Comparison of ENCODE assay signal across 21 cellular contexts in the genomic region with DNA sequence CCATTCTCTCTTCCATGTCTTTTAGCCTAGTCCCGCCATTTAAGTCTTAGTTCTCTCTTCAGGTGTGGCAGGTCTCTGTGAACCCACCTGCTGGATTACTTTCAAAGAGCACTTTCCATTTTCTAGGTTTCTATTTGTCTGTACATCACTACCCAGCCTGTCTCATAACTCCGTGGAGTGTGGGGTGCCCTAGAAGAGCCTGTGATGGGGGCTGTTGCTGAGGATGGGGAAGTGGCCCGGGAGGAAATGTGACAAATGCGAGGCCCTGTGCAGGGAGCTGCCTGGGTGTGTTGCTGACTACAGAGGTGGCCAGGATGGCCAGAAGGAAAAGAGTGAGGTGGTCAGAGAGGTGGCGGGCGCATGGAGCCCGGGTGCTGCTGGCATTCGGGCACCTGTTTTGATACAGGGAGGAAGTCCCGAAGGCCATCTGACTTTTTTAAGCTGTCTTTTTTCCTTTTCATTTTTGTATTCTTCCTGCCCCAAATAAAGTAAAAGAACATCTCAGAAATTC. TPM values are rescaled to one million over a fixed set of nuclear protein-coding genes. Genes with fewer than 3 reads are reported as not detected.
DNase-seq lines count a peak whose midpoint lies in the region; ATAC-seq and TF ChIP-seq lines count a peak whose summit lies in the region.
"Had no signal": no experiment of that assay in that cellular context is flagged by ENCODE, and none has a peak within 500 bp of the region (broad histone marks: within the 10 kb centered on the region; RNA-seq: fewer than 3 reads in every experiment).

No MANE protein-coding gene starts in this region.

- H3K36me3 Mint-ChIP-seq in CD4-positive, CD25-positive, alpha-beta regulatory T cell = peaks cover 64% of the 10 kb centered on the region
- H3K36me3 Mint-ChIP-seq in CD8-positive, alpha-beta T cell = peaks cover 100% of the 10 kb centered on the region
- peaks cover 70% of the 10 kb centered on the region for H3K36me3 Mint-ChIP-seq in activated naive CD8-positive, alpha-beta T cell treated with anti-CD3 and anti-CD28 coated beads for 36 hours

- no peaks in the 10 kb centered on the region for H3K27me3 Mint-ChIP-seq in CD4-positive, CD25-positive, alpha-beta regulatory T cell
- H3K27me3 Mint-ChIP-seq in CD8-positive, alpha-beta T cell (ENCODE audit: low read depth) = no peaks in the 10 kb centered on the region
- no peaks in the 10 kb centered on the region for H3K27me3 Mint-ChIP-seq in activated naive CD8-positive, alpha-beta T cell treated with anti-CD3 and anti-CD28 coated beads for 36 hours
- H3K27me3 Mint-ChIP-seq: activated CD4-positive, alpha-beta T cell treated with anti-CD3 and anti-CD28 coated beads, Interleukin-2, amount 10 ng/mL, durations not matched to agents 7 days and 5 days had no signal

- peak overlapping the region; percentile 62 for H3K4me3 ChIP-seq in CD4-positive, CD25-positive, alpha-beta regulatory T cell (ENCODE audit: low read depth, low read length)
- H3K4me3 ChIP-seq in CD8-positive, alpha-beta T cell (ENCODE audit: low read depth, low read length) = no peak overlapping the region
- H3K4me3 ChIP-seq in mucosa of descending colon = no peak overlapping the region
- H3K4me3 ChIP-seq: cardiac muscle cell, sigmoid colon, transverse colon had no signal

- no peaks in the 10 kb centered on the region for H3K27me3 ChIP-seq in CD4-positive, CD25-positive, alpha-beta regulatory T cell (ENCODE audit: control insufficient read depth, insufficient read depth, low read length)
- no peaks in the 10 kb centered on the region for H3K27me3 ChIP-seq in CD8-positive, alpha-beta T cell (ENCODE audit: insufficient read depth, low read length)
- H3K27me3 ChIP-seq: cardiac muscle cell, sigmoid colon, transverse colon had no signal

- DNase-seq in CD4-positive, CD25-positive, alpha-beta regulatory T cell = peak in 1 of 3 donors; percentile 33
- no peak for DNase-seq in CD8-positive, alpha-beta T cell
- DNase-seq in activated naive CD8-positive, alpha-beta T cell treated with anti-CD3 and anti-CD28 coated beads for 36 hours = no peak
- DNase-seq in mucosa of descending colon = peak in 2 of 3 donors; percentile 6 to 33
- no peak for DNase-seq in NCI-H526 (lab: John Stamatoyannopoulos, UW)
- DNase-seq: activated CD4-positive, alpha-beta T cell treated with anti-CD3 and anti-CD28 coated beads, Interleukin-2, amount 10 ng/mL, durations not matched to agents 7 days and 5 days; activated naive CD4-positive, alpha-beta T cell treated with Interleukin-2 at 50 U/mL for 16 hours; dermis blood vessel endothelial cell; mesendoderm; NCI-H1105; NCI-H1930; NCI-H748 treated with DMSO at 0.1 percent for 48 hours; RPMI8226; sigmoid colon; stimulated activated CD4-positive, alpha-beta T cell treated with anti-CD3 and anti-CD28 coated beads, Interleukin-15, amount 100 ng/mL, for 24 hours; transverse colon had no signal

- peaks cover 87% of the 10 kb centered on the region for H3K36me3 ChIP-seq in CD4-positive, CD25-positive, alpha-beta regulatory T cell (ENCODE audit: control insufficient read depth, insufficient read depth, low read length)
- peaks cover 64% of the 10 kb centered on the region for H3K36me3 ChIP-seq in CD8-positive, alpha-beta T cell (ENCODE audit: insufficient read depth, low read length)
- peaks cover 25% of the 10 kb centered on the region for H3K36me3 ChIP-seq in mucosa of descending colon (ENCODE audit: low read depth)

- peak overlapping the region; percentile 76 to 87 (median 82) for H3K4me3 Mint-ChIP-seq in CD4-positive, CD25-positive, alpha-beta regulatory T cell
- H3K4me3 Mint-ChIP-seq in CD8-positive, alpha-beta T cell = peak overlapping the region; percentile 66
- no peak overlapping the region for H3K4me3 Mint-ChIP-seq in activated naive CD8-positive, alpha-beta T cell treated with anti-CD3 and anti-CD28 coated beads for 36 hours
- H3K4me3 Mint-ChIP-seq: activated CD4-positive, alpha-beta T cell treated with anti-CD3 and anti-CD28 coated beads, Interleukin-2, amount 10 ng/mL, durations not matched to agents 7 days and 5 days; nephron had no signal

- CTCF ChIA-PET in CD8-positive, alpha-beta T cell (lab: Charles Lee) = interaction anchor here (0.7 to 6.9 kb wide), 6 partner anchors 8 to 29 kb away, joined by 3 to 26 read pairs (median 3); a partner anchor contains a TSS

- peak overlapping the region; percentile 69 for H3K27ac ChIP-seq in CD4-positive, CD25-positive, alpha-beta regulatory T cell (ENCODE audit: insufficient read depth, low read length, poor library complexity, severe bottlenecking)
- H3K27ac ChIP-seq in CD8-positive, alpha-beta T cell (ENCODE audit: low read depth, low read length) = peak overlapping the region; percentile 2
- H3K27ac ChIP-seq: cardiac muscle cell, sigmoid colon, transverse colon, VCaP had no signal

- peak overlapping the region; percentile 95 to 96 (median 95) for H3K27ac Mint-ChIP-seq in CD4-positive, CD25-positive, alpha-beta regulatory T cell
- H3K27ac Mint-ChIP-seq in CD8-positive, alpha-beta T cell = peak overlapping the region; percentile 91
- H3K27ac Mint-ChIP-seq in activated naive CD8-positive, alpha-beta T cell treated with anti-CD3 and anti-CD28 coated beads for 36 hours = peak overlapping the region; percentile 47
- H3K27ac Mint-ChIP-seq: nephron had no signal

- intact Hi-C loops in CD8-positive, alpha-beta T cell (cut with DNase I, micrococcal nuclease) = loop anchor here in 1 of 2 experiments (1.0 kb wide), 1 partner anchor 10 kb away; a partner anchor contains a TSS
- intact Hi-C loops in mucosa of descending colon (cut with DNase I, micrococcal nuclease) = no loop called here

- TF ChIP-seq CTCF in CD8-positive, alpha-beta T cell (IDR thresholded peaks at IDR 0.05) = no peak
- no peak for TF ChIP-seq CTCF in mucosa of descending colon (IDR thresholded peaks at IDR 0.05)

- H3K9me3 Mint-ChIP-seq in CD4-positive, CD25-positive, alpha-beta regulatory T cell = peaks cover 0 to 1% (median 0%) of the 10 kb centered on the region in 7 donors
- H3K9me3 Mint-ChIP-seq in CD8-positive, alpha-beta T cell = no peaks in the 10 kb centered on the region
- no peaks in the 10 kb centered on the region for H3K9me3 Mint-ChIP-seq in activated naive CD8-positive, alpha-beta T cell treated with anti-CD3 and anti-CD28 coated beads for 36 hours
- H3K9me3 Mint-ChIP-seq: activated CD4-positive, alpha-beta T cell treated with anti-CD3 and anti-CD28 coated beads, Interleukin-2, amount 10 ng/mL, durations not matched to agents 7 days and 5 days had no signal

- H3K4me1 ChIP-seq in CD4-positive, CD25-positive, alpha-beta regulatory T cell (ENCODE audit: control insufficient read depth, insufficient read depth, low read length, poor library complexity, severe bottlenecking) = peaks cover 54% of the 10 kb centered on the region
- peaks cover 50% of the 10 kb centered on the region for H3K4me1 ChIP-seq in CD8-positive, alpha-beta T cell (ENCODE audit: insufficient read depth, low read length)
- no peaks in the 10 kb centered on the region for H3K4me1 ChIP-seq in mucosa of descending colon (ENCODE audit: low read depth)
- H3K4me1 ChIP-seq: transverse colon had no signal

- H3K4me1 Mint-ChIP-seq in CD4-positive, CD25-positive, alpha-beta regulatory T cell = peaks cover 19 to 75% (median 46%) of the 10 kb centered on the region in 4 donors
- peaks cover 67% of the 10 kb centered on the region for H3K4me1 Mint-ChIP-seq in CD8-positive, alpha-beta T cell (ENCODE audit: low read depth)
- H3K4me1 Mint-ChIP-seq in activated naive CD8-positive, alpha-beta T cell treated with anti-CD3 and anti-CD28 coated beads for 36 hours = peaks cover 43% of the 10 kb centered on the region
- H3K4me1 Mint-ChIP-seq: nephron had no signal

- no peaks in the 10 kb centered on the region for H3K9me3 ChIP-seq in CD4-positive, CD25-positive, alpha-beta regulatory T cell (ENCODE audit: control insufficient read depth in 2 of 2, low read length in 2 of 2)
- H3K9me3 ChIP-seq in CD8-positive, alpha-beta T cell (ENCODE audit: low read length) = no peaks in the 10 kb centered on the region
- H3K9me3 ChIP-seq in mucosa of descending colon = no peaks in the 10 kb centered on the region
- H3K9me3 ChIP-seq: sigmoid colon, transverse colon had no signal

- peak in 1 of 2 donors; percentile 30 for ATAC-seq in CD4-positive, CD25-positive, alpha-beta regulatory T cell (ENCODE audit: low read depth in 2 of 2)
- ATAC-seq in CD8-positive, alpha-beta T cell = peak; percentile 27
- no peak for ATAC-seq in mucosa of descending colon
- no peak for ATAC-seq in GM19324 (IDR thresholded peaks at IDR 0.05; ENCODE audit: low FRiP score, unreplicated experiment)
- ATAC-seq in GM18517 (IDR thresholded peaks at IDR 0.05; ENCODE audit: unreplicated experiment) = no peak

- POLR2A ChIA-PET in CD8-positive, alpha-beta T cell (lab: Charles Lee) = interaction anchor here (0.7 to 1.6 kb wide), 5 partner anchors 10 to 70 kb away, joined by 3 to 5 read pairs (median 4); a partner anchor contains a TSS

RNA-seq across cellular contexts. Expression of a gene that starts 10.7 kb away (rescaled TPM):
- total RNA-seq in CD4-positive, CD25-positive, alpha-beta regulatory T cell = 41.1 TPM
- 1 to 10 TPM; 2.7 to 6.6 (median 4.5) TPM for polyA plus RNA-seq in CD4-positive, CD25-positive, alpha-beta regulatory T cell
- total RNA-seq in CD8-positive, alpha-beta T cell = 10 to 100 TPM; 16.9 to 22.1 TPM
- 10 to 100 TPM; 42.6 to 47.0 TPM for total RNA-seq in activated naive CD8-positive, alpha-beta T cell treated with anti-CD3 and anti-CD28 coated beads for 36 hours
- total RNA-seq in mucosa of descending colon = 10 to 100 TPM; 39.0 to 48.8 (median 48.4) TPM

RNA-seq across cellular contexts. Expression of a gene that starts 25.1 kb away (rescaled TPM):
- 67.2 TPM for total RNA-seq in CD4-positive, CD25-positive, alpha-beta regulatory T cell
- polyA plus RNA-seq in CD4-positive, CD25-positive, alpha-beta regulatory T cell = 10 to 100 TPM; 80.7 to 93.9 (median 90.2) TPM
- 10 to 100 TPM; 61.5 to 66.2 TPM for total RNA-seq in CD8-positive, alpha-beta T cell
- 100 to 1,000 TPM; 492 to 506 TPM for total RNA-seq in activated naive CD8-positive, alpha-beta T cell treated with anti-CD3 and anti-CD28 coated beads for 36 hours
- total RNA-seq in mucosa of descending colon = 100 to 1,000 TPM in 1 of 3 donors, 10 to 100 TPM in 2; 58.4 to 102 (median 66.0) TPM

RNA-seq across cellular contexts. Expression of a gene that starts 26.2 kb away (rescaled TPM):
- total RNA-seq in CD4-positive, CD25-positive, alpha-beta regulatory T cell = 75.2 TPM
- polyA plus RNA-seq in CD4-positive, CD25-positive, alpha-beta regulatory T cell = 10 to 100 TPM; 24.5 to 30.2 (median 28.1) TPM
- total RNA-seq in CD8-positive, alpha-beta T cell = 10 to 100 TPM; 57.8 to 62.8 TPM
- total RNA-seq in activated naive CD8-positive, alpha-beta T cell treated with anti-CD3 and anti-CD28 coated beads for 36 hours = 100 to 1,000 TPM; 124 to 139 TPM
- 10 to 100 TPM; 34.4 to 50.0 (median 37.6) TPM for total RNA-seq in mucosa of descending colon

RNA-seq across cellular contexts. Expression of a gene that starts 40.8 kb away (rescaled TPM):
- total RNA-seq in CD4-positive, CD25-positive, alpha-beta regulatory T cell = 76.7 TPM
- 1 to 10 TPM; 1.2 to 4.3 (median 1.6) TPM for polyA plus RNA-seq in CD4-positive, CD25-positive, alpha-beta regulatory T cell
- total RNA-seq in CD8-positive, alpha-beta T cell = 10 to 100 TPM; 39.3 to 43.4 TPM
- total RNA-seq in activated naive CD8-positive, alpha-beta T cell treated with anti-CD3 and anti-CD28 coated beads for 36 hours = 10 to 100 TPM; 63.4 to 66.6 TPM
- 10 to 100 TPM; 27.7 to 53.0 (median 42.2) TPM for total RNA-seq in mucosa of descending colon

Comparison
In these comparisons a context has a peak if more than half of its experiments do, and no peak if none do; other contexts are left out.
1. DNase-seq: peak in mucosa of descending colon (2 of 3); none in CD8-positive, alpha-beta T cell (0 of 7), activated naive CD8-positive, alpha-beta T cell treated with anti-CD3 and anti-CD28 coated beads for 36 hours (single experiment) and NCI-H526 (0 of 2).
2. Peak in every context shown above with its lines, with median percentiles within 50 percentile points of each other: H3K27ac Mint-ChIP-seq.